1 cellular context compared by ENCODE assay signal in the genomic region with DNA sequence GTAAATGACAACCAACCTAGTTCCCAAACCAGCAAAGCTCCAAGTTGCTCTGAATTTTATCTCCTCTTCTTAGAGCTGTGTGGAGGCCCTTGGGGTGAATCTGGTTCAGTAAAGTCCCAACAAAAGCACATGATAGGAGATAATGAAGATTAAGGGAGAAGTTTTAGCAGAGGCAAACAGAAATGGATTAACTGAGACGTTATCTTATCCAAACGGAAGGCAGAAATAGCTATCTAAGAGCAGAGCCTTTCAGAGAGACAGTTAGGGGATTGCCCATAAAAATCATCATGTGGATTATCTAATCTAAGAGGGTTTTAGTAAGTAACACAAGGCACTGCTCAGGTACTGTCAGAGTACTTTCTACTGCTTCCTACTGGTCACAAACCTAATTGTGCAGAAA.
TF ChIP-seq lines count a peak whose summit lies in the region.

No MANE protein-coding gene starts in this region.

TF ChIP-seq in K562, 482 proteins besides CTCF, POLR2A, EP300 and RAD21 (continued from another document):
- TF ChIP-seq, protein P1, sequence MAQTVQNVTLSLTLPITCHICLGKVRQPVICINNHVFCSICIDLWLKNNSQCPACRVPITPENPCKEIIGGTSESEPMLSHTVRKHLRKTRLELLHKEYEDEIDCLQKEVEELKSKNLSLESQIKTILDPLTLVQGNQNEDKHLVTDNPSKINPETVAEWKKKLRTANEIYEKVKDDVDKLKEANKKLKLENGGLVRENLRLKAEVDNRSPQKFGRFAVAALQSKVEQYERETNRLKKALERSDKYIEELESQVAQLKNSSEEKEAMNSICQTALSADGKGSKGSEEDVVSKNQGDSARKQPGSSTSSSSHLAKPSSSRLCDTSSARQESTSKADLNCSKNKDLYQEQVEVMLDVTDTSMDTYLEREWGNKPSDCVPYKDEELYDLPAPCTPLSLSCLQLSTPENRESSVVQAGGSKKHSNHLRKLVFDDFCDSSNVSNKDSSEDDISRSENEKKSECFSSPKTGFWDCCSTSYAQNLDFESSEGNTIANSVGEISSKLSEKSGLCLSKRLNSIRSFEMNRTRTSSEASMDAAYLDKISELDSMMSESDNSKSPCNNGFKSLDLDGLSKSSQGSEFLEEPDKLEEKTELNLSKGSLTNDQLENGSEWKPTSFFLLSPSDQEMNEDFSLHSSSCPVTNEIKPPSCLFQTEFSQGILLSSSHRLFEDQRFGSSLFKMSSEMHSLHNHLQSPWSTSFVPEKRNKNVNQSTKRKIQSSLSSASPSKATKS (CRISPR knock-in tag; IDR thresholded peaks at IDR 0.05): no peak
- TF ChIP-seq ZNF717 (CRISPR knock-in tag; IDR thresholded peaks at IDR 0.05): no peak
TF ChIP-seq in K562: peak in this region for 2.
